ENCODE assay signal across 8 cellular contexts in the genomic region with DNA sequence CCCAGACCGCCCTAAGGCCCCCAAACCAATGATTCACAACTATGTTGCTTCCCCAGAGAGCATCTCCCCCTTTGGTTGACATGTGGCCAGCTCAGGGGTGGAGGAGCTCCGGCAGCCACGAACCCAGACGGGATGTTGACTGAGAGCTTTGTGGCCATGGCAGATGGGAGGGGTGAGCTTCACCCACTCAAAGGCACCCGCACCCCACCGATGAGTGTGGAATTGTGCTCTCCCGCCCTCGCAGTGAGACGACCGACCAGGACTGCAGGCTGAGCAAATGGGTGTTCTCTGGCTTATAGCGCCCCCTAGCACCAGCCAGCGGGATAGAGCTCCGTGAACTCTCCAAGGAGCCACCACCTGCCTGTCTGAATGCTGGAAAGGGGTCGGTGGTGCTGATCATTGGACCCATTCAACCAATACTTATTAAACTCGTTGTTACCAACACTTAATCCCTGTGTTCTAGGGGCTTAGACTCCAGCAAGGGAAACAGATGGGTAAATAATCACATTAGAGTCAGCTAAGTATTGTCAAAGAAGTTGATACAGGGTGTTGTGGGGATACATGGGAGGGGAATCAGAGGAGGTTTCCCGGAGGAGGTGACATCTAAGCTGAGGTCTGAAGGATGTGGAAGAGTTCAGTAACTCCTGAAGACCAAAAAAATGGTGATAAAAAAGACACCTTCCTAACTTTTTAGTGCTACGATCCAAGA. TPM values are rescaled to one million over a fixed set of nuclear protein-coding genes. Genes with fewer than 3 reads are reported as not detected.
DNase-seq lines count a peak whose midpoint lies in the region; ATAC-seq, FAIRE-seq and TF ChIP-seq lines count a peak whose summit lies in the region.

No MANE protein-coding gene starts in this region.

- peak; percentile 82 for FAIRE-seq in HepG2 (lab: Jason Lieb, UNC)

- in situ Hi-C loops in HepG2 (cut with HindIII; ENCODE audit: extremely low pct_ligation_motif_present, low pct_unique_long_range_greater_than_20kb) = loop anchor here (5.0 kb wide), 2 partner anchors 135 to 270 kb away; no protein-coding TSS in a partner anchor

- CTCF ChIA-PET in activated CD4-positive, alpha-beta T cell treated with anti-CD3 and anti-CD28 coated beads for 36 hours (lab: Charles Lee) = interaction anchor here (0.5 to 7.9 kb wide), 40 partner anchors 9 to 307 kb away, joined by 3 to 106 read pairs (median 4); no protein-coding TSS in a partner anchor
- CTCF ChIA-PET in HepG2 (lab: Yijun Ruan, JAX; ENCODE audit: low intra/inter-chr PET ratio, low total read pairs) = interaction anchor here (1.7 to 4.0 kb wide), 3 partner anchors 21 to 268 kb away, joined by 11 to 51 read pairs (median 14); no protein-coding TSS in a partner anchor

- H3K36me3 ChIP-seq in HepG2 (replicated peaks in 1 of 2; ENCODE audit: control insufficient read depth in 1 of 2, insufficient read depth in 2 of 2, low read length in 2 of 2) = no peaks in the 10 kb centered on the region

- no TSS peak for BruUV-seq in HepG2 (replicated peaks; lab: Mats Ljungman, UMichigan)

- H3K4me3 Mint-ChIP-seq in activated CD4-positive, alpha-beta T cell treated with anti-CD3 and anti-CD28 coated beads for 36 hours = no peak overlapping the region
- no peak overlapping the region for H3K4me3 Mint-ChIP-seq in chondrocyte (ENCODE audit: unreplicated experiment)

- H3K36me3 Mint-ChIP-seq in activated CD4-positive, alpha-beta T cell treated with anti-CD3 and anti-CD28 coated beads for 36 hours (ENCODE audit: low read depth) = no peaks in the 10 kb centered on the region
- no peaks in the 10 kb centered on the region for H3K36me3 Mint-ChIP-seq in chondrocyte (ENCODE audit: low read depth)

- no peak overlapping the region for H3K9ac ChIP-seq in HepG2 (ENCODE audit: insufficient read depth, low read depth, low read length)

- intact Hi-C loops in activated CD4-positive, alpha-beta T cell treated with anti-CD3 and anti-CD28 coated beads for 36 hours (cut with DNase I, micrococcal nuclease) = loop anchor here (1.0 to 10.0 kb wide), 4 partner anchors 137 to 822 kb away; no protein-coding TSS in a partner anchor
- intact Hi-C loops in HepG2 (cut with micrococcal nuclease; ENCODE audit: unreplicated experiment) = loop anchor here (1.0 to 5.0 kb wide), 3 partner anchors 115 to 268 kb away; no protein-coding TSS in a partner anchor

- peaks cover 62% of the 10 kb centered on the region for H3K4me1 ChIP-seq in HepG2 (ENCODE audit: insufficient read depth, low read length)

- peaks cover 2% of the 10 kb centered on the region for H3K4me1 Mint-ChIP-seq in activated CD4-positive, alpha-beta T cell treated with anti-CD3 and anti-CD28 coated beads for 36 hours
- H3K4me1 Mint-ChIP-seq in chondrocyte (ENCODE audit: low read depth) = peaks cover 22% of the 10 kb centered on the region

- no peak overlapping the region for H3K27ac Mint-ChIP-seq in activated CD4-positive, alpha-beta T cell treated with anti-CD3 and anti-CD28 coated beads for 36 hours
- no peak overlapping the region for H3K27ac Mint-ChIP-seq in chondrocyte (ENCODE audit: unreplicated experiment)

- no peaks in the 10 kb centered on the region for H3K27me3 ChIP-seq in HepG2 (ENCODE audit: control insufficient read depth in 1 of 2, insufficient read depth in 2 of 2, low read length in 2 of 2)

- peak; percentile 95 for ATAC-seq in activated CD4-positive, alpha-beta T cell treated with anti-CD3 and anti-CD28 coated beads for 36 hours
- ATAC-seq in HepG2 (peak; percentile 76), HG03457 (IDR thresholded peaks at IDR 0.05; ENCODE audit: unreplicated experiment) (no peak), HG03571 (IDR thresholded peaks at IDR 0.05; ENCODE audit: unreplicated experiment) (no peak)

- TF ChIP-seq POLR2A in HepG2 (IDR thresholded peaks at IDR 0.05; ENCODE audit: insufficient read depth in 1 of 2, low read depth in 2 of 2, low read length in 2 of 2) = no peak

- no peak overlapping the region for H3K4me2 ChIP-seq in HepG2 (ENCODE audit: low read depth, low read length)

- 53% methylated on average over 9 of the region's 17 CpGs for WGBS in HepG2 (ENCODE audit: low lambda C conversion rate)

- DNase-seq in ELF-1 (ENCODE audit: low read depth, low spot score) = peak; percentile 78
- DNase-seq in NAMALWA (ENCODE audit: low spot score) = peak; percentile 59
- DNase-seq in activated CD4-positive, alpha-beta T cell treated with anti-CD3 and anti-CD28 coated beads for 36 hours = peak; percentile 81
- DNase-seq in chondrocyte (ENCODE audit: low spot score) = no peak
- DNase-seq in HepG2 (ENCODE audit: low spot score) = peak; percentile 44
- peak; percentile 14 to 55 (median 42) for DNase-seq in stimulated activated CD4-positive, alpha-beta T cell treated with anti-CD3 and anti-CD28 coated beads, TNF-alpha, amount 100 ng/mL, for 24 hours (ENCODE audit: low read depth in 3 of 3)

- peak; percentile 97 for TF ChIP-seq RAD21 in HepG2 (CRISPR knock-in tag; IDR thresholded peaks at IDR 0.05)

- no peak overlapping the region for H2AFZ ChIP-seq in HepG2 (ENCODE audit: low read length)

- H3K4me3 ChIP-seq in HepG2 (replicated peaks in 1 of 3; ENCODE audit: insufficient read depth in 1 of 3, low read depth in 2 of 3, low read length in 3 of 3) = no peak overlapping the region

- H3K79me2 ChIP-seq in HepG2 (ENCODE audit: insufficient read depth, low read length) = peaks cover under 1% of the 10 kb centered on the region

- H3K27ac ChIP-seq in HepG2 (ENCODE audit: extremely low read length, insufficient read depth, low read length) = no peak overlapping the region

- no peaks in the 10 kb centered on the region for H3K9me3 Mint-ChIP-seq in activated CD4-positive, alpha-beta T cell treated with anti-CD3 and anti-CD28 coated beads for 36 hours (ENCODE audit: low read depth)
- H3K9me3 Mint-ChIP-seq in chondrocyte (ENCODE audit: low read depth) = no peaks in the 10 kb centered on the region

- no peaks in the 10 kb centered on the region for H3K9me3 ChIP-seq in HepG2 (ENCODE audit: low read length)

- peak; percentile 97 for TF ChIP-seq CTCF in chondrocyte (IDR thresholded peaks at IDR 0.05)
- TF ChIP-seq CTCF in HepG2 (CRISPR knock-in tag; IDR thresholded peaks at IDR 0.05) = peak; percentile 98

- H3K27me3 Mint-ChIP-seq in activated CD4-positive, alpha-beta T cell treated with anti-CD3 and anti-CD28 coated beads for 36 hours = peaks cover 37% of the 10 kb centered on the region
- H3K27me3 Mint-ChIP-seq in chondrocyte (ENCODE audit: low read depth) = no peaks in the 10 kb centered on the region

- TF ChIP-seq EP300 in HepG2 (IDR thresholded peaks at IDR 0.05; ENCODE audit: low read depth in 2 of 2, low read length in 2 of 2) = no peak
- no peak for TF ChIP-seq EP300 in HepG2 (CRISPR knock-in tag; IDR thresholded peaks at IDR 0.05; ENCODE audit: borderline replicate concordance)

- no peaks in the 10 kb centered on the region for H4K20me1 ChIP-seq in HepG2 (ENCODE audit: insufficient read depth, low read length)

- POLR2A ChIA-PET in activated CD4-positive, alpha-beta T cell treated with anti-CD3 and anti-CD28 coated beads for 36 hours (lab: Charles Lee) = interaction anchor here (0.8 kb wide), 1 partner anchor 137 kb away, joined by 3 read pairs; no protein-coding TSS in a partner anchor
- POLR2A ChIA-PET in HepG2 (lab: Yijun Ruan, JAX) = interaction anchor here (0.8 to 6.8 kb wide), 9 partner anchors 9 to 265 kb away, joined by 3 to 108 read pairs (median 10); no protein-coding TSS in a partner anchor

TF ChIP-seq in HepG2, 621 proteins besides CTCF, POLR2A, EP300 and RAD21 (continues in another document):
- TF ChIP-seq FOXA3 (CRISPR knock-in tag; IDR thresholded peaks at IDR 0.05) (0 out of 2 replicates have a peak, but pooled peaks have one; percentile 10), KDM2A (CRISPR knock-in tag; IDR thresholded peaks at IDR 0.05; ENCODE audit: borderline replicate concordance, low read depth) (peak; percentile 41; the same call in 1 of the 2 replicates), MED1 (CRISPR knock-in tag; IDR thresholded peaks at IDR 0.05) (0 out of 2 replicates have a peak, but pooled peaks have one; percentile 44)

RNA-seq across cellular contexts. Expression of gene TIMP3, which starts 4.5 kb away (rescaled TPM):
- total RNA-seq in activated CD4-positive, alpha-beta T cell treated with anti-CD3 and anti-CD28 coated beads for 36 hours = not detected
- 51.1 to 126 TPM (median 126 TPM) in 3 replicates for total RNA-seq in chondrocyte
- total RNA-seq in HepG2 (2016; rRNA removed; fragmentation: Illumina TruSeq; extraction: Trizol) = 28.7 and 57.3 TPM in 2 replicates
- total RNA-seq in HepG2 (2016; cell fraction: cytosol; rRNA removed; fragmentation: Illumina TruSeq; extraction: Trizol; ENCODE audit: low read depth) = 5.1 and 5.6 TPM in 2 replicates
- total RNA-seq in HepG2 (2016; cell fraction: insoluble cytoplasmic fraction; rRNA removed; fragmentation: Illumina TruSeq; extraction: Trizol) = 26.3 and 55.6 TPM in 2 replicates
- 17.2 and 19.0 TPM in 2 replicates for total RNA-seq in HepG2 (2016; cell fraction: membrane; rRNA removed; fragmentation: Illumina TruSeq; extraction: Trizol)
- 55.3 and 66.5 TPM in 2 replicates for total RNA-seq in HepG2 (2016; cell fraction: nucleus; rRNA removed; fragmentation: Illumina TruSeq; extraction: Trizol)
- polyA plus RNA-seq in HepG2 (2011; rRNA removed) = 75.2 and 86.6 TPM in 2 replicates
- 67.3 and 72.2 TPM in 2 replicates for polyA plus RNA-seq in HepG2 (2011; cell fraction: cytosol; rRNA removed)
- 29.5 and 30.5 TPM in 2 replicates for polyA plus RNA-seq in HepG2 (2011; cell fraction: nucleus; rRNA removed)
- 89.9 and 107 TPM in 2 replicates for polyA plus RNA-seq in HepG2 (2012)
- polyA plus RNA-seq in HepG2 (2016; cell fraction: cytosol; fragmentation: Illumina TruSeq; extraction: Trizol; ENCODE audit: low read depth) = 5.5 TPM in 2 replicates
- 30.6 and 38.9 TPM in 2 replicates for polyA plus RNA-seq in HepG2 (2016; cell fraction: insoluble cytoplasmic fraction; fragmentation: Illumina TruSeq; extraction: Trizol; ENCODE audit: low read depth)
- 12.2 and 12.9 TPM in 2 replicates for polyA plus RNA-seq in HepG2 (2016; cell fraction: membrane; fragmentation: Illumina TruSeq; extraction: Trizol; ENCODE audit: low read depth)
- 90.8 and 96.2 TPM in 2 replicates for polyA plus RNA-seq in HepG2 (2016; cell fraction: nucleus; fragmentation: Illumina TruSeq; extraction: Trizol; ENCODE audit: insufficient read depth, low read depth)
- polyA minus RNA-seq in HepG2 (2011; rRNA and poly(A)+ RNA removed; ENCODE audit: low replicate concordance) = 7.2 and 107 TPM in 2 replicates
- 51.1 and 55.3 TPM in 2 replicates for polyA minus RNA-seq in HepG2 (2011; cell fraction: cytosol; rRNA and poly(A)+ RNA removed)
- polyA minus RNA-seq in HepG2 (2011; cell fraction: nucleus; rRNA and poly(A)+ RNA removed) = 20.5 and 25.0 TPM in 2 replicates

Comparison
In these comparisons a context has a peak if more than half of its experiments do, and no peak if none do; other contexts are left out.
1. ATAC-seq: peak in activated CD4-positive, alpha-beta T cell treated with anti-CD3 and anti-CD28 coated beads for 36 hours (single experiment) and HepG2 (single experiment); none in HG03457 (single experiment) and HG03571 (single experiment).
2. RNA of gene TIMP3, which starts 4.5 kb away (total RNA-seq): 51.1 to 126 TPM in chondrocyte and 5.1 to 66.5 TPM in HepG2; not detected in activated CD4-positive, alpha-beta T cell treated with anti-CD3 and anti-CD28 coated beads for 36 hours; every median in the first group is over 4 times any median in the second.